ENCODE assay signal across 18 cellular contexts in genomic region chr4:1297456-1298325, GRCh38. TPM values are rescaled to one million over a fixed set of nuclear protein-coding genes. Genes with fewer than 3 reads are reported as not detected.
DNase-seq lines count a peak whose midpoint lies in the region; ATAC-seq, FAIRE-seq and TF ChIP-seq lines count a peak whose summit lies in the region.
"Had no signal": no experiment of that assay in that cellular context is flagged by ENCODE, and none has a peak within 500 bp of the region (broad histone marks: within the 10 kb centered on the region; RNA-seq: fewer than 3 reads in every experiment).

No MANE protein-coding gene starts in this region.

- POLR2A ChIA-PET in CD4-positive, alpha-beta memory T cell (lab: Charles Lee; ENCODE audit: partially characterized antibody) = no interaction called here

- dilution Hi-C loops in mammary epithelial cell (cut with HindIII; ENCODE audit: low sequenced_read_pairs) = no loop called here

- peaks cover 31 to 82% (median 52%) of the 10 kb centered on the region in 4 donors for H3K4me1 Mint-ChIP-seq in CD4-positive, alpha-beta memory T cell
- peaks cover 14% of the 10 kb centered on the region for H3K4me1 Mint-ChIP-seq in nephron progenitor cell

- H4K20me1 ChIP-seq in mammary epithelial cell (ENCODE audit: insufficient read depth, low read length) = no peaks in the 10 kb centered on the region

- peak in 3 of 5 donors; percentile 33 to 62 (median 37) for DNase-seq in CD4-positive, alpha-beta memory T cell
- DNase-seq in HL-60 (ENCODE audit: low read depth in 1 of 2, low spot score in 1 of 2) (no peak), mammary epithelial cell (no peak), nephron progenitor cell (no peak), HTR-8/SVneo (ENCODE audit: insufficient read length, low spot score) (no peak)
- DNase-seq: activated naive CD4-positive, alpha-beta T cell treated with Interleukin-2 at 50 U/mL for 16 hours; AML-193; brain microvascular endothelial cell; DMS 273 treated with DMSO at 0.1 percent for 48 hours; effector CD4-positive, alpha-beta T cell; NCI-H446 treated with DMSO at 0.1 percent for 48 hours; PC-3; substantia nigra had no signal

- no peak overlapping the region for H3K9ac ChIP-seq in mammary epithelial cell (ENCODE audit: insufficient read depth, low read length)

- no peak for ATAC-seq in HG03442 (IDR thresholded peaks at IDR 0.05; ENCODE audit: unreplicated experiment)
- no peak for ATAC-seq in GM19463 (IDR thresholded peaks at IDR 0.05; ENCODE audit: unreplicated experiment)
- no peak for ATAC-seq in GM19328 (IDR thresholded peaks at IDR 0.05; ENCODE audit: unreplicated experiment)
- ATAC-seq: left lobe of liver, PC-3 had no signal

- H2AFZ ChIP-seq in mammary epithelial cell (ENCODE audit: low read depth, low read length) = no peak overlapping the region

- no peak for FAIRE-seq in HTR-8/SVneo (lab: Jason Lieb, UNC)
- FAIRE-seq: GM18507 had no signal

- CTCF ChIA-PET in CD4-positive, alpha-beta memory T cell (lab: Charles Lee; ENCODE audit: partially characterized antibody) = no interaction called here
- CTCF ChIA-PET in mammary epithelial cell (lab: Charles Lee; ENCODE audit: low non-redundant PET) = no interaction called here

- no peaks in the 10 kb centered on the region for H3K27me3 Mint-ChIP-seq in CD4-positive, alpha-beta memory T cell
- no peaks in the 10 kb centered on the region for H3K27me3 Mint-ChIP-seq in nephron progenitor cell (ENCODE audit: low read depth, poor library complexity)

- peak overlapping the region; percentile 70 for H3K4me2 ChIP-seq in mammary epithelial cell (ENCODE audit: insufficient read depth, low read depth, low read length)

- peak overlapping the region in 3 of 8 donors; percentile 10 to 27 (median 21) for H3K4me3 Mint-ChIP-seq in CD4-positive, alpha-beta memory T cell
- no peak overlapping the region for H3K4me3 Mint-ChIP-seq in nephron progenitor cell

- no peaks in the 10 kb centered on the region for H3K27me3 ChIP-seq in CD4-positive, alpha-beta memory T cell (ENCODE audit: insufficient read depth, low read length)
- no peaks in the 10 kb centered on the region for H3K27me3 ChIP-seq in HL-60 (ENCODE audit: insufficient read depth, poor library complexity, severe bottlenecking)
- no peaks in the 10 kb centered on the region for H3K27me3 ChIP-seq in mammary epithelial cell (ENCODE audit: insufficient read depth, low read length)
- H3K27me3 ChIP-seq: brain microvascular endothelial cell had no signal

- H3K36me3 Mint-ChIP-seq in CD4-positive, alpha-beta memory T cell = peaks cover 23 to 48% of the 10 kb centered on the region in 2 donors
- H3K36me3 Mint-ChIP-seq in nephron progenitor cell (ENCODE audit: low read depth) = peaks cover 45% of the 10 kb centered on the region

- no peak overlapping the region for H3K4me3 ChIP-seq in CD4-positive, alpha-beta memory T cell (ENCODE audit: low read length in 2 of 2)
- H3K4me3 ChIP-seq in HL-60 (replicated peaks; ENCODE audit: insufficient read depth, low read length) (no peak overlapping the region), mammary epithelial cell (replicated peaks in 1 of 3; ENCODE audit: insufficient read depth in 1 of 3, low read depth in 2 of 3, low read length in 3 of 3) (no peak overlapping the region)

- intact Hi-C loops in CD4-positive, alpha-beta memory T cell (cut with micrococcal nuclease) = no loop called here
- intact Hi-C loops in mammary epithelial cell (cut with micrococcal nuclease) = no loop called here

- H3K9me3 Mint-ChIP-seq in CD4-positive, alpha-beta memory T cell = peaks cover 0 to 3% (median 0%) of the 10 kb centered on the region in 8 donors
- H3K9me3 Mint-ChIP-seq in nephron progenitor cell = peaks cover 6% of the 10 kb centered on the region

- TF ChIP-seq CTCF in HL-60 (IDR thresholded peaks at IDR 0.05; ENCODE audit: insufficient read depth, low read length) (no peak), mammary epithelial cell (conservative IDR thresholded peaks at IDR 0.05 in 1 of 2, IDR thresholded peaks at IDR 0.05 in 1 of 2; ENCODE audit: extremely low read depth in 1 of 2, insufficient read depth in 1 of 2, low read depth in 1 of 2, low read length in 2 of 2) (no peak), nephron progenitor cell (IDR thresholded peaks at IDR 0.05) (no peak)

- 97% methylated on average over 15 of the region's 32 CpGs for WGBS in mammary epithelial cell (ENCODE audit: low coverage, missing lambda C conversion rate)

- BruUV-seq in mammary epithelial cell (replicated peaks; lab: Mats Ljungman, UMichigan) = no TSS peak

- H3K27ac ChIP-seq in CD4-positive, alpha-beta memory T cell (ENCODE audit: low read depth, low read length) = no peak overlapping the region
- H3K27ac ChIP-seq in HL-60 (replicated peaks) = peak overlapping the region; percentile 44
- H3K27ac ChIP-seq in mammary epithelial cell (ENCODE audit: insufficient read depth, low read depth, low read length) = peak overlapping the region; percentile 59
- H3K27ac ChIP-seq: brain microvascular endothelial cell had no signal

- H3K27ac Mint-ChIP-seq in CD4-positive, alpha-beta memory T cell = peak overlapping the region in 6 of 7 donors; percentile 46 to 92 (median 89)
- peak overlapping the region; percentile 44 for H3K27ac Mint-ChIP-seq in nephron progenitor cell

- no peaks in the 10 kb centered on the region for H3K9me3 ChIP-seq in CD4-positive, alpha-beta memory T cell (ENCODE audit: control insufficient read depth in 1 of 2, low read length in 2 of 2)
- no peaks in the 10 kb centered on the region for H3K9me3 ChIP-seq in mammary epithelial cell (replicated peaks; ENCODE audit: insufficient read depth, low read length)

- H3K79me2 ChIP-seq in mammary epithelial cell (ENCODE audit: insufficient read depth, low read length) = peaks cover 98% of the 10 kb centered on the region

- H3K36me3 ChIP-seq in CD4-positive, alpha-beta memory T cell (ENCODE audit: insufficient read depth, low read length) = peaks cover 36% of the 10 kb centered on the region
- H3K36me3 ChIP-seq in mammary epithelial cell (ENCODE audit: insufficient read depth, low read length) = peaks cover 16% of the 10 kb centered on the region

- in situ Hi-C loops in mammary epithelial cell (cut with MboI; ENCODE audit: low sequenced_read_pairs in 2 of 2) = loop anchor here in 1 of 2 donors (10.0 kb wide), 1 partner anchor 47 kb away; the partner anchor contains the start of gene UVSSA

- H3K4me1 ChIP-seq in CD4-positive, alpha-beta memory T cell (ENCODE audit: insufficient read depth, low read length) = peaks cover 25% of the 10 kb centered on the region
- H3K4me1 ChIP-seq in mammary epithelial cell (ENCODE audit: insufficient read depth, low read length) = peaks cover 59% of the 10 kb centered on the region

RNA-seq across cellular contexts. Expression of gene MAEA, which starts 8.0 kb away (rescaled TPM):
- 100 to 1,000 TPM; 101 to 106 TPM for total RNA-seq in CD4-positive, alpha-beta memory T cell
- 10 to 100 TPM; 54.1 to 70.9 TPM for polyA plus RNA-seq in CD4-positive, alpha-beta memory T cell
- 100 to 1,000 TPM in 1 of 2 donors, 10 to 100 TPM in 1; 80.4 to 109 TPM for total RNA-seq in mammary epithelial cell
- 120 TPM for polyA plus RNA-seq in mammary epithelial cell
- polyA minus RNA-seq in mammary epithelial cell = 86.1 TPM

RNA-seq across cellular contexts. Expression of gene CTBP1, which starts 48.8 kb away (rescaled TPM):
- total RNA-seq in CD4-positive, alpha-beta memory T cell = 100 to 1,000 TPM; 186 to 195 TPM
- polyA plus RNA-seq in CD4-positive, alpha-beta memory T cell = 10 to 100 TPM; 39.3 to 79.0 TPM
- total RNA-seq in mammary epithelial cell = 100 to 1,000 TPM; 127 to 237 TPM
- 83.3 TPM for polyA plus RNA-seq in mammary epithelial cell
- 32.7 TPM for polyA minus RNA-seq in mammary epithelial cell

RNA-seq across cellular contexts. Expression of gene UVSSA, which starts 49.3 kb away (rescaled TPM):
- total RNA-seq in CD4-positive, alpha-beta memory T cell = 10 to 100 TPM; 44.4 to 44.6 TPM
- 1 to 10 TPM; 2.4 to 6.8 TPM for polyA plus RNA-seq in CD4-positive, alpha-beta memory T cell
- 10 to 100 TPM; 11.8 to 33.2 TPM for total RNA-seq in mammary epithelial cell
- polyA plus RNA-seq in mammary epithelial cell = 6.2 TPM
- polyA minus RNA-seq in mammary epithelial cell = 5.6 TPM

Comparison
In these comparisons a context has a peak if more than half of its experiments do, and no peak if none do; other contexts are left out.
1. DNase-seq: peak in CD4-positive, alpha-beta memory T cell (3 of 5); none in HL-60 (0 of 2), mammary epithelial cell (single experiment), nephron progenitor cell (single experiment) and HTR-8/SVneo (single experiment).